In the genomic region with DNA sequence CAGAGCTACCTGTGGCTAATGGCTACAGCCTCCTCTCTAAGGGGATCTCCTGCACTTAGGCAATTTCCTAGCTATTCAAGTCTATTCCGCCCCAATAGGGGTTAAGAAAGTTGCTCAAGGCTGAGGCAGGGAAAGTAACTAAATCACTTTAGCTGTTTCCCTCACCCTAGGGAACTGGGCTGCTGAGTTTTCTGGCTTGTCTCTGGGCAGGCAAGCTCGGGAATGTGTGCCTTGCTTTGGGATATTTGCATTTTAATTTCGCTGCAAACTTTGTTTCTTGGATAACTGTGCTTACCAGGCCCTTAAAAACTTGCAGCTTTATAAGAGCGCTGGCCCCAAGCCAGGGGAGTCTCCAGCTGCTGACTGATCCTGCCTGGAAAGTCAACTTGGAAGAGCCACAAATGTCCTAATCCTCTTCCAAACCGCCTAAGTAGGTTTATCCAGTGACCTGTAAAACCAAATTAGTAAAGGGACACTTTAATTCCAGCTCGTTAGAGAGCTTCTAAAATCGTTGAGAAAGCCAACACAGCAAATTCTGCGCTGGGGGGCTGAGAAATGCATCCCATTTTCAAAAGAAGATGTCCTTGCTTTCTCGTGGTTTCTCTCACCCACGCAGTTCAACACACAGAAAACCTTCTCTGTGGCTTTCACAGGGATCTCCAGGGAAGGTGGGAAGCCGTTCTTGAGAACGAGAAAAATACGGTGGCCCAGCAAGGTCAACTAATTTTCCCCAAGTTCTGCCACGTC, we compare ENCODE assay signal across 8 cellular contexts. TPM values are rescaled to one million over a fixed set of nuclear protein-coding genes. Genes with fewer than 3 reads are reported as not detected.
DNase-seq lines count a peak whose midpoint lies in the region; TF ChIP-seq lines count a peak whose summit lies in the region.

No MANE protein-coding gene starts in this region.

- DNase-seq in AG09309 (ENCODE audit: low read depth) (peak; percentile 67), NCI-H82 (lab: John Stamatoyannopoulos, UW) (peak; percentile 96), fibroblast of gingiva (ENCODE audit: low read depth) (peak; percentile 93), neural progenitor cell (ENCODE audit: low spot score) (peak; percentile 80), GF-D8 (lab: John Stamatoyannopoulos, UW) (no peak), amniotic stem cell (lab: John Stamatoyannopoulos, UW) (no peak), NCI-H187 treated with DMSO at 0.1 percent for 48 hours (lab: John Stamatoyannopoulos, UW) (no peak)
- no peak for DNase-seq in NK-92 treated with Interleukin-12 subunit alpha and Interleukin-12 subunit beta, amount 100 ng/mL, for 24 hours (lab: John Stamatoyannopoulos, UW)

- no peaks in the 10 kb centered on the region for H3K27me3 ChIP-seq in neural progenitor cell

- no peaks in the 10 kb centered on the region for H3K79me2 ChIP-seq in neural progenitor cell (ENCODE audit: low read depth)

- no peak overlapping the region for H2AFZ ChIP-seq in neural progenitor cell (replicated peaks)

- peak overlapping the region; percentile 84 for H3K27ac ChIP-seq in neural progenitor cell

- no peaks in the 10 kb centered on the region for H3K9me3 ChIP-seq in neural progenitor cell (ENCODE audit: low read depth)

- TF ChIP-seq CTCF in AG09309 (IDR thresholded peaks at IDR 0.05; ENCODE audit: control insufficient read depth, insufficient read depth, low read depth, low read length, missing control alignments): no peak
- TF ChIP-seq CTCF in neural progenitor cell (IDR thresholded peaks at IDR 0.05): no peak

- H3K36me3 Mint-ChIP-seq in neural progenitor cell: no peaks in the 10 kb centered on the region

- peak overlapping the region; percentile 54 for H3K4me2 ChIP-seq in neural progenitor cell

- H3K4me3 Mint-ChIP-seq in neural progenitor cell: peak overlapping the region; percentile 31

- no peak overlapping the region for H3K9ac ChIP-seq in neural progenitor cell

- H3K27me3 Mint-ChIP-seq in neural progenitor cell (ENCODE audit: insufficient read depth, low read depth): peaks cover 3% of the 10 kb centered on the region

- peaks cover 33% of the 10 kb centered on the region for H3F3A ChIP-seq in neural progenitor cell (ENCODE audit: low read depth)

- peaks cover 55% of the 10 kb centered on the region for H3K4me1 ChIP-seq in neural progenitor cell

- peaks cover 58% of the 10 kb centered on the region for H3K4me1 Mint-ChIP-seq in neural progenitor cell

- no peaks in the 10 kb centered on the region for H3K9me3 Mint-ChIP-seq in neural progenitor cell

- peaks cover 6% of the 10 kb centered on the region for H4K20me1 ChIP-seq in neural progenitor cell (ENCODE audit: low read depth)

- no peak overlapping the region for H3K4me3 ChIP-seq in AG09309 (ENCODE audit: control insufficient read depth, low read depth, low read length)
- peak overlapping the region; percentile 12 for H3K4me3 ChIP-seq in neural progenitor cell

- no peaks in the 10 kb centered on the region for H3K36me3 ChIP-seq in neural progenitor cell

- peak overlapping the region; percentile 94 for H3K27ac Mint-ChIP-seq in neural progenitor cell

RNA-seq across cellular contexts. Expression of a gene that starts 59.5 kb away (rescaled TPM):
- 148 and 210 TPM in 2 replicates for total RNA-seq in neural progenitor cell (ENCODE audit: low replicate concordance)

Comparison
In these comparisons a context has a peak if more than half of its experiments do, and no peak if none do; other contexts are left out.
1. DNase-seq: peak in AG09309 (single experiment), NCI-H82 (single experiment), fibroblast of gingiva (single experiment) and neural progenitor cell (single experiment); none in GF-D8 (single experiment), amniotic stem cell (single experiment), NK-92 treated with Interleukin-12 subunit alpha and Interleukin-12 subunit beta, amount 100 ng/mL, for 24 hours (single experiment) and NCI-H187 treated with DMSO at 0.1 percent for 48 hours (single experiment).